21 cellular contexts compared by ENCODE assay signal in genomic region chr15:27692438-27692837, GRCh38.
"Had no signal": no experiment of that assay in that cellular context is flagged by ENCODE, and none has a peak within 500 bp of the region (broad histone marks: within the 10 kb centered on the region; RNA-seq: fewer than 3 reads in every experiment).

No MANE protein-coding gene starts in this region.

- DNase-seq: colonic mucosa; dermis blood vessel endothelial cell; esophagus squamous epithelium; foreskin fibroblast; glutamatergic neuron; left lung; mesenchymal stem cell; midbrain; nucleus accumbens; ovary; right cardiac atrium; small intestine; stimulated activated CD4-positive, alpha-beta T cell treated with anti-CD3 and anti-CD28 coated beads, Interleukin-12 subunit alpha, Interleukin-12 subunit beta, amount 100 ng/mL, for 4 hours; stimulated activated naive CD4-positive, alpha-beta T cell; stomach had no signal

- ATAC-seq: gastroesophageal sphincter; left lung; natural killer cell treated with Interleukin-12 subunit alpha and Interleukin-12 subunit beta and Interleukin-15 and Interleukin-18, amount 100 ng/mL, for 72 hours had no signal

- H3K27me3 ChIP-seq: colonic mucosa, esophagus squamous epithelium, gastroesophageal sphincter, left lung, neural progenitor cell, ovary, stomach, upper lobe of left lung, vagina had no signal

- H3K4me3 ChIP-seq: colonic mucosa, esophagus squamous epithelium, gastroesophageal sphincter, left lung, lung, neural progenitor cell, ovary, stomach, upper lobe of left lung, vagina had no signal

- H3K4me2 ChIP-seq: neural progenitor cell had no signal

- H3K27ac ChIP-seq: colonic mucosa, esophagus squamous epithelium, gastroesophageal sphincter, left lung, neural progenitor cell, ovary, stomach, upper lobe of left lung, vagina had no signal

- H3K27me3 Mint-ChIP-seq: natural killer cell treated with Interleukin-12 subunit alpha and Interleukin-12 subunit beta and Interleukin-15 and Interleukin-18, amount 100 ng/mL, for 72 hours had no signal

- H3K36me3 Mint-ChIP-seq: natural killer cell treated with Interleukin-12 subunit alpha and Interleukin-12 subunit beta and Interleukin-15 and Interleukin-18, amount 100 ng/mL, for 72 hours had no signal

- H3K27ac Mint-ChIP-seq: natural killer cell treated with Interleukin-12 subunit alpha and Interleukin-12 subunit beta and Interleukin-15 and Interleukin-18, amount 100 ng/mL, for 72 hours; neural progenitor cell had no signal

- H3K4me1 ChIP-seq: colonic mucosa, esophagus squamous epithelium, gastroesophageal sphincter, left lung, stomach, upper lobe of left lung, vagina had no signal

- H3K36me3 ChIP-seq: colonic mucosa, esophagus squamous epithelium, gastroesophageal sphincter, left lung, neural progenitor cell, ovary, stomach, upper lobe of left lung, vagina had no signal

- H3K4me3 Mint-ChIP-seq: natural killer cell treated with Interleukin-12 subunit alpha and Interleukin-12 subunit beta and Interleukin-15 and Interleukin-18, amount 100 ng/mL, for 72 hours; neural progenitor cell had no signal

- H2AFZ ChIP-seq: neural progenitor cell had no signal

- H3K4me1 Mint-ChIP-seq: neural progenitor cell had no signal
